In genomic region chr17:60160829-60161501, GRCh38 we compare ENCODE assay signal across 16 cellular contexts. TPM values are rescaled to one million over a fixed set of nuclear protein-coding genes. Genes with fewer than 3 reads are reported as not detected.
DNase-seq lines count a peak whose midpoint lies in the region; ATAC-seq and TF ChIP-seq lines count a peak whose summit lies in the region.
"Had no signal": no experiment of that assay in that cellular context is flagged by ENCODE, and none has a peak within 500 bp of the region (broad histone marks: within the 10 kb centered on the region; RNA-seq: fewer than 3 reads in every experiment).

No MANE protein-coding gene starts in this region.

- no peak overlapping the region for H3K27ac Mint-ChIP-seq in activated B cell treated with CpG ODN at 0.5 μM for 24 hours

- H3K36me3 ChIP-seq in subcutaneous abdominal adipose tissue (ENCODE audit: control insufficient read depth in 5 of 5, insufficient read depth in 5 of 5, low read length in 5 of 5), result peaks cover 0 to 25% (median 4%) of the 10 kb centered on the region in 5 donors

- H3K4me1 Mint-ChIP-seq in activated B cell treated with CpG ODN at 0.5 μM for 24 hours, result peaks cover 10% of the 10 kb centered on the region

- H3K27me3 Mint-ChIP-seq in activated B cell treated with CpG ODN at 0.5 μM for 24 hours, result peaks cover 27% of the 10 kb centered on the region

- H3K4me1 ChIP-seq in subcutaneous abdominal adipose tissue (ENCODE audit: control insufficient read depth in 5 of 5, insufficient read depth in 5 of 5, low read length in 5 of 5), result peaks cover 3 to 84% (median 37%) of the 10 kb centered on the region in 5 donors

- TF ChIP-seq CTCF in GM20000 (IDR thresholded peaks at IDR 0.05; ENCODE audit: extremely low read depth, missing control alignments), result no peak
- no peak for TF ChIP-seq CTCF in activated B cell treated with CpG ODN at 0.5 μM for 24 hours (IDR thresholded peaks at IDR 0.05)
- no peak for TF ChIP-seq CTCF in omental fat pad (IDR thresholded peaks at IDR 0.05)

- H3K36me3 Mint-ChIP-seq in activated B cell treated with CpG ODN at 0.5 μM for 24 hours (ENCODE audit: low read depth), result no peaks in the 10 kb centered on the region

- CTCF ChIA-PET in activated B cell treated with CpG ODN at 0.5 μM for 24 hours (lab: Charles Lee), result no interaction called here

- POLR2A ChIA-PET in activated B cell treated with CpG ODN at 0.5 μM for 24 hours (lab: Charles Lee), result interaction anchor here (0.6 to 0.7 kb wide), 2 partner anchors 32 to 80 kb away, joined by 4 to 9 read pairs; no protein-coding TSS in a partner anchor

- no peaks in the 10 kb centered on the region for H3K9me3 Mint-ChIP-seq in activated B cell treated with CpG ODN at 0.5 μM for 24 hours
- H3K9me3 Mint-ChIP-seq: stimulated activated naive CD8-positive, alpha-beta T cell treated with anti-CD3 and anti-CD28 coated beads, Interleukin-15, amount 100 ng/mL, for 72 hours had no signal

- no peak overlapping the region for H3K9ac ChIP-seq in subcutaneous abdominal adipose tissue (ENCODE audit: low read length in 5 of 5)

- H3K4me3 Mint-ChIP-seq in activated B cell treated with CpG ODN at 0.5 μM for 24 hours, result no peak overlapping the region
- H3K4me3 Mint-ChIP-seq: stimulated activated naive CD8-positive, alpha-beta T cell treated with anti-CD3 and anti-CD28 coated beads, Interleukin-15, amount 100 ng/mL, for 72 hours had no signal

- H3K9me3 ChIP-seq in subcutaneous abdominal adipose tissue (ENCODE audit: control insufficient read depth in 5 of 5, low read length in 5 of 5), result no peaks in the 10 kb centered on the region

- DNase-seq in GM20000 (ENCODE audit: low spot score), result peak; percentile 55
- DNase-seq in activated B cell treated with CpG ODN at 0.5 μM for 24 hours, result no peak
- DNase-seq in iPS-NIHi11 (ENCODE audit: low spot score), result peak; percentile 60
- no peak for DNase-seq in omental fat pad (ENCODE audit: low spot score)
- no peak for DNase-seq in cortex of kidney (lab: John Stamatoyannopoulos, UW)
- DNase-seq: CD4-positive, CD25-positive, alpha-beta regulatory T cell; effector memory CD4-positive, alpha-beta T cell; NCI-H146; NCI-H510A; PC-9; stimulated activated naive CD8-positive, alpha-beta T cell treated with anti-CD3 and anti-CD28 coated beads, Interleukin-15, amount 100 ng/mL, for 72 hours had no signal

- H3K27ac ChIP-seq in subcutaneous abdominal adipose tissue (ENCODE audit: low read depth, low read length), result peak overlapping the region; percentile 69
- H3K27ac ChIP-seq: PC-9, VCaP had no signal

- intact Hi-C loops in activated B cell treated with CpG ODN at 0.5 μM for 24 hours (cut with micrococcal nuclease), result no loop called here

- H3K4me3 ChIP-seq in subcutaneous abdominal adipose tissue (ENCODE audit: low read depth in 1 of 5, low read length in 5 of 5), result no peak overlapping the region
- H3K4me3 ChIP-seq: PC-9, smooth muscle cell had no signal

- ATAC-seq in activated B cell treated with CpG ODN at 0.5 μM for 24 hours (ENCODE audit: low read depth) (peak; percentile 37), omental fat pad (ENCODE audit: low FRiP score) (no peak), HG03439 (IDR thresholded peaks at IDR 0.05; ENCODE audit: unreplicated experiment) (no peak)
- ATAC-seq: stimulated activated naive CD8-positive, alpha-beta T cell treated with anti-CD3 and anti-CD28 coated beads, Interleukin-15, amount 100 ng/mL, for 72 hours had no signal

- H3K27me3 ChIP-seq in subcutaneous abdominal adipose tissue (ENCODE audit: control insufficient read depth in 5 of 5, insufficient read depth in 4 of 5, low read length in 5 of 5), result peaks cover 6 to 20% (median 17%) of the 10 kb centered on the region in 5 donors

RNA-seq across cellular contexts. Expression of gene CA4, which starts 11.2 kb away (rescaled TPM):
- not detected in 2 replicates for total RNA-seq in activated B cell treated with CpG ODN at 0.5 μM for 24 hours
- 100 to 1,000 TPM in 1 of 4 donors, 10 to 100 TPM in 2, 1 to 10 TPM in 1; 9.1 to 168 (median 56.6) TPM for total RNA-seq in omental fat pad
- total RNA-seq: CD4-positive, CD25-positive, alpha-beta regulatory T cell; osteocyte; PC-9; smooth muscle cell had no signal

Comparison
In these comparisons a context has a peak if more than half of its experiments do, and no peak if none do; other contexts are left out.
1. DNase-seq: peak in GM20000 (single experiment) and iPS-NIHi11 (single experiment); none in activated B cell treated with CpG ODN at 0.5 μM for 24 hours (single experiment), omental fat pad (single experiment) and cortex of kidney (single experiment).
2. RNA of gene CA4, which starts 11.2 kb away (total RNA-seq): 9.1 to 168 TPM in omental fat pad; not detected in activated B cell treated with CpG ODN at 0.5 μM for 24 hours; every median in the first group is over 10 times any median in the second.